13 cellular contexts compared by ENCODE assay signal in genomic region chr9:83698976-83699585, GRCh38. TPM values are rescaled to one million over a fixed set of nuclear protein-coding genes. Genes with fewer than 3 reads are reported as not detected.
A peak's percentile ranks its signal among the peaks of the same experiment; 100 is the strongest.
DNase-seq lines count a peak whose midpoint lies in the region; ATAC-seq and TF ChIP-seq lines count a peak whose summit lies in the region.
"Had no signal": no experiment of that assay in that cellular context is flagged by ENCODE, and none has a peak within 500 bp of the region (broad histone marks: within the 10 kb centered on the region; RNA-seq: fewer than 3 reads in every experiment).

No MANE protein-coding gene starts in this region.

- CTCF ChIA-PET in CD8-positive, alpha-beta T cell (lab: Charles Lee) = interaction anchor here (0.9 kb wide), 1 partner anchor 18 kb away, joined by 5 read pairs; no protein-coding TSS in a partner anchor

- POLR2A ChIA-PET in CD8-positive, alpha-beta T cell (lab: Charles Lee) = interaction anchor here (0.7 to 0.8 kb wide), 2 partner anchors 9 to 799 kb away, joined by 3 to 4 read pairs; no protein-coding TSS in a partner anchor

- no peaks in the 10 kb centered on the region for H3K27me3 Mint-ChIP-seq in CD8-positive, alpha-beta T cell (ENCODE audit: low read depth)
- no peaks in the 10 kb centered on the region for H3K27me3 Mint-ChIP-seq in activated T-helper 17 cell treated with anti-CD3 and anti-CD28 coated beads, Interleukin-2, amount 50 U/mL, for 72 hours
- H3K27me3 Mint-ChIP-seq in chondrocyte (ENCODE audit: low read depth) = no peaks in the 10 kb centered on the region

- peak overlapping the region; percentile 0 for H3K27ac Mint-ChIP-seq in CD8-positive, alpha-beta T cell
- peak overlapping the region; percentile 56 for H3K27ac Mint-ChIP-seq in activated T-helper 17 cell treated with anti-CD3 and anti-CD28 coated beads, Interleukin-2, amount 50 U/mL, for 72 hours
- no peak overlapping the region for H3K27ac Mint-ChIP-seq in chondrocyte (ENCODE audit: unreplicated experiment)

- H3K36me3 Mint-ChIP-seq in CD8-positive, alpha-beta T cell = peaks cover 15% of the 10 kb centered on the region
- H3K36me3 Mint-ChIP-seq in activated T-helper 17 cell treated with anti-CD3 and anti-CD28 coated beads, Interleukin-2, amount 50 U/mL, for 72 hours (ENCODE audit: low read depth) = peaks cover 30% of the 10 kb centered on the region
- H3K36me3 Mint-ChIP-seq in chondrocyte (ENCODE audit: low read depth) = no peaks in the 10 kb centered on the region

- no peak overlapping the region for H3K27ac ChIP-seq in CD8-positive, alpha-beta T cell (ENCODE audit: low read depth, low read length)
- H3K27ac ChIP-seq: thyroid gland had no signal

- H3K9me3 Mint-ChIP-seq in CD8-positive, alpha-beta T cell = no peaks in the 10 kb centered on the region
- no peaks in the 10 kb centered on the region for H3K9me3 Mint-ChIP-seq in activated T-helper 17 cell treated with anti-CD3 and anti-CD28 coated beads, Interleukin-2, amount 50 U/mL, for 72 hours
- H3K9me3 Mint-ChIP-seq in chondrocyte (ENCODE audit: low read depth) = no peaks in the 10 kb centered on the region

- H3K9me3 ChIP-seq in CD8-positive, alpha-beta T cell (ENCODE audit: low read length) = no peaks in the 10 kb centered on the region
- H3K9me3 ChIP-seq: thyroid gland had no signal

- H3K4me1 ChIP-seq in CD8-positive, alpha-beta T cell (ENCODE audit: insufficient read depth, low read length) = peaks cover 63% of the 10 kb centered on the region

- H3K4me3 Mint-ChIP-seq in CD8-positive, alpha-beta T cell = peak overlapping the region; percentile 22
- peak overlapping the region; percentile 39 for H3K4me3 Mint-ChIP-seq in activated T-helper 17 cell treated with anti-CD3 and anti-CD28 coated beads, Interleukin-2, amount 50 U/mL, for 72 hours
- H3K4me3 Mint-ChIP-seq in chondrocyte (ENCODE audit: unreplicated experiment) = no peak overlapping the region

- peaks cover 79% of the 10 kb centered on the region for H3K4me1 Mint-ChIP-seq in CD8-positive, alpha-beta T cell (ENCODE audit: low read depth)
- peaks cover 47% of the 10 kb centered on the region for H3K4me1 Mint-ChIP-seq in activated T-helper 17 cell treated with anti-CD3 and anti-CD28 coated beads, Interleukin-2, amount 50 U/mL, for 72 hours
- peaks cover 48% of the 10 kb centered on the region for H3K4me1 Mint-ChIP-seq in chondrocyte (ENCODE audit: low read depth)

- no peak for DNase-seq in CD8-positive, alpha-beta T cell
- no peak for DNase-seq in NCI-H345 treated with DMSO at 0.1 percent for 48 hours (lab: John Stamatoyannopoulos, UW; ENCODE audit: unreplicated experiment)
- no peak for DNase-seq in NCI-H446 treated with DMSO at 0.1 percent for 48 hours (lab: John Stamatoyannopoulos, UW)
- DNase-seq in CD1c-positive myeloid dendritic cell (ENCODE audit: extremely low spot score) = no peak
- DNase-seq in chondrocyte (ENCODE audit: low spot score) = no peak
- DNase-seq: caudate nucleus, COR-L47, NCI-H1694, retina, thyroid gland had no signal

- ATAC-seq in CD8-positive, alpha-beta T cell = no peak
- peak; percentile 31 for ATAC-seq in GM18861 (IDR thresholded peaks at IDR 0.05; ENCODE audit: unreplicated experiment)
- ATAC-seq in HG02763 (IDR thresholded peaks at IDR 0.05; ENCODE audit: unreplicated experiment) = peak; percentile 36
- peak; percentile 84 for ATAC-seq in activated T-helper 17 cell treated with anti-CD3 and anti-CD28 coated beads, Interleukin-2, amount 50 U/mL, for 72 hours (replicated peaks)

- intact Hi-C loops in CD8-positive, alpha-beta T cell (cut with DNase I, micrococcal nuclease) = no loop called here

- TF ChIP-seq CTCF in CD8-positive, alpha-beta T cell (IDR thresholded peaks at IDR 0.05) = no peak
- no peak for TF ChIP-seq CTCF in chondrocyte (IDR thresholded peaks at IDR 0.05)

- H3K36me3 ChIP-seq in CD8-positive, alpha-beta T cell (ENCODE audit: insufficient read depth, low read length) = no peaks in the 10 kb centered on the region
- H3K36me3 ChIP-seq: thyroid gland had no signal

- H3K27me3 ChIP-seq in CD8-positive, alpha-beta T cell (ENCODE audit: insufficient read depth, low read length) = no peaks in the 10 kb centered on the region
- H3K27me3 ChIP-seq: thyroid gland had no signal

- no peak overlapping the region for H3K4me3 ChIP-seq in CD8-positive, alpha-beta T cell (ENCODE audit: low read depth, low read length)
- H3K4me3 ChIP-seq: thyroid gland had no signal

RNA-seq across cellular contexts. Expression of gene UBQLN1, which starts 8.7 kb away (rescaled TPM):
- total RNA-seq in CD8-positive, alpha-beta T cell = 100 to 1,000 TPM; 163 to 169 TPM
- 10 to 100 TPM; 69.5 to 94.4 TPM for total RNA-seq in activated T-helper 17 cell treated with anti-CD3 and anti-CD28 coated beads, Interleukin-2, amount 50 U/mL, for 72 hours
- total RNA-seq in chondrocyte = 83.4 to 89.6 TPM (median 85.8 TPM) in 3 replicates
